19 cellular contexts compared by ENCODE assay signal in the genomic region with DNA sequence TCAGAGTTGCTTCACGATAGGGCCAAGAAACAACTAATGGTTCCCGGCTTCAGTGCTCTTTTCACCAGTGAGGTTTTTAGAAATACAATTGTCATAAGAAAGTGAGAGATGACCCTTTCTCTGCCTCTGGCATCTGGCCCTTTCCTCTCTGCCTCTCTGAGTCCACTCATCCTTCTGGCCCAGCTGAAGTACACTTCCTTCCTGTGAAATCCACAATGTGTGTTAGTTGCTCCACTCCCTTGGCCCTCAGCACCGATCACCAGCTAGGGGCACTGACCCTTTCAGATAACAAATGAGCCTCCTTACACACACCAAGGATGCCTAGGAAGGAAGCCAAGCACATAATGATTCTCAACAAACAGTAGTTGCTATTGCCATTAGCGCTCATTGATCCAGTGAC. TPM values are rescaled to one million over a fixed set of nuclear protein-coding genes. Genes with fewer than 3 reads are reported as not detected.
"Had no signal": no experiment of that assay in that cellular context is flagged by ENCODE, and none has a peak within 500 bp of the region (broad histone marks: within the 10 kb centered on the region; RNA-seq: fewer than 3 reads in every experiment).

No MANE protein-coding gene starts in this region.

- H3K36me3 ChIP-seq: brain microvascular endothelial cell had no signal

- H3K27me3 ChIP-seq: brain microvascular endothelial cell had no signal

- H3K27ac ChIP-seq: brain microvascular endothelial cell had no signal

- DNase-seq: activated CD4-positive, alpha-beta memory T cell treated with anti-CD3 and anti-CD28 coated beads for 36 hours; activated CD4-positive, alpha-beta T cell treated with anti-CD3 and anti-CD28 coated beads for 36 hours; activated naive CD8-positive, alpha-beta T cell treated with anti-CD3 and anti-CD28 coated beads for 36 hours; activated T-cell treated with anti-CD3 and anti-CD28 coated beads, Interleukin-2, amount 50 U/mL, for 48 hours; brain microvascular endothelial cell; effector memory CD8-positive, alpha-beta T cell; kidney; left ventricle myocardium superior; mesenchymal stem cell; stimulated activated CD4-positive, alpha-beta T cell treated with anti-CD3 and anti-CD28 coated beads, Interleukin-1b, Interleukin-23, amount 100 ng/mL, for 48 hours; stimulated activated naive CD8-positive, alpha-beta T cell treated with anti-CD3 and anti-CD28 coated beads, Interleukin-15, amount 100 ng/mL, for 72 hours had no signal

- H3K27ac Mint-ChIP-seq: activated CD4-positive, alpha-beta memory T cell treated with anti-CD3 and anti-CD28 coated beads for 36 hours; activated CD4-positive, alpha-beta T cell treated with anti-CD3 and anti-CD28 coated beads for 36 hours; activated naive CD8-positive, alpha-beta T cell treated with anti-CD3 and anti-CD28 coated beads for 36 hours; effector memory CD8-positive, alpha-beta T cell; nephron; stimulated activated naive CD8-positive, alpha-beta T cell treated with anti-CD3 and anti-CD28 coated beads, Interleukin-15, amount 100 ng/mL, for 72 hours had no signal

- H3K4me3 Mint-ChIP-seq: activated CD4-positive, alpha-beta memory T cell treated with anti-CD3 and anti-CD28 coated beads for 36 hours; activated CD4-positive, alpha-beta T cell treated with anti-CD3 and anti-CD28 coated beads for 36 hours; activated naive CD8-positive, alpha-beta T cell treated with anti-CD3 and anti-CD28 coated beads for 36 hours; central memory CD8-positive, alpha-beta T cell; effector memory CD8-positive, alpha-beta T cell; nephron; stimulated activated naive CD8-positive, alpha-beta T cell treated with anti-CD3 and anti-CD28 coated beads, Interleukin-15, amount 100 ng/mL, for 72 hours had no signal

- H3K36me3 Mint-ChIP-seq: activated CD4-positive, alpha-beta memory T cell treated with anti-CD3 and anti-CD28 coated beads for 36 hours; activated naive CD8-positive, alpha-beta T cell treated with anti-CD3 and anti-CD28 coated beads for 36 hours had no signal

- ATAC-seq: activated CD4-positive, alpha-beta T cell treated with anti-CD3 and anti-CD28 coated beads for 36 hours; effector memory CD8-positive, alpha-beta T cell; left ventricle myocardium superior; sciatic nerve; stimulated activated naive CD8-positive, alpha-beta T cell treated with anti-CD3 and anti-CD28 coated beads, Interleukin-15, amount 100 ng/mL, for 72 hours had no signal

- H3K27me3 Mint-ChIP-seq: activated CD4-positive, alpha-beta T cell treated with anti-CD3 and anti-CD28 coated beads for 36 hours; activated naive CD8-positive, alpha-beta T cell treated with anti-CD3 and anti-CD28 coated beads for 36 hours had no signal

- H3K9me3 Mint-ChIP-seq: activated CD4-positive, alpha-beta memory T cell treated with anti-CD3 and anti-CD28 coated beads for 36 hours; activated naive CD8-positive, alpha-beta T cell treated with anti-CD3 and anti-CD28 coated beads for 36 hours; central memory CD8-positive, alpha-beta T cell; effector memory CD8-positive, alpha-beta T cell had no signal

- H3K4me1 Mint-ChIP-seq: activated CD4-positive, alpha-beta T cell treated with anti-CD3 and anti-CD28 coated beads for 36 hours; activated naive CD8-positive, alpha-beta T cell treated with anti-CD3 and anti-CD28 coated beads for 36 hours; central memory CD8-positive, alpha-beta T cell; stimulated activated naive CD8-positive, alpha-beta T cell treated with anti-CD3 and anti-CD28 coated beads, Interleukin-15, amount 100 ng/mL, for 72 hours had no signal

RNA-seq across cellular contexts. Expression of gene CAV3, which starts 3.0 kb away (rescaled TPM):
- total RNA-seq: activated CD4-positive, alpha-beta memory T cell treated with anti-CD3 and anti-CD28 coated beads for 36 hours; activated CD4-positive, alpha-beta T cell treated with anti-CD3 and anti-CD28 coated beads for 36 hours; activated naive CD8-positive, alpha-beta T cell treated with anti-CD3 and anti-CD28 coated beads for 36 hours; kidney; osteocyte; pulmonary artery endothelial cell; sciatic nerve; T-helper 1 cell treated with Interleukin-12 subunit alpha and Interleukin-12 subunit beta and Interleukin-4 antibody, amounts not matched to agents 30 ng/mL and 1 ng/mL, for 36 hours; temporal lobe; ureter had no signal
